Comparison of ENCODE assay signal across 21 cellular contexts in genomic region chr10:125880719-125881118, GRCh38. TPM values are rescaled to one million over a fixed set of nuclear protein-coding genes. Genes with fewer than 3 reads are reported as not detected.
DNase-seq lines count a peak whose midpoint lies in the region; ATAC-seq and TF ChIP-seq lines count a peak whose summit lies in the region.
"Had no signal": no experiment of that assay in that cellular context is flagged by ENCODE, and none has a peak within 500 bp of the region (broad histone marks: within the 10 kb centered on the region; RNA-seq: fewer than 3 reads in every experiment).

No MANE protein-coding gene starts in this region.

- peak overlapping the region; percentile 7 for H3K4me3 ChIP-seq in HUES6 (ENCODE audit: low read depth, low read length)
- H3K4me3 ChIP-seq in body of pancreas = no peak overlapping the region
- H3K4me3 ChIP-seq in hepatocyte = peak overlapping the region; percentile 11
- H3K4me3 ChIP-seq in neural progenitor cell = peak overlapping the region; percentile 41
- H3K4me3 ChIP-seq: SK-N-MC had no signal

- no peaks in the 10 kb centered on the region for H3K27me3 Mint-ChIP-seq in neural progenitor cell (ENCODE audit: insufficient read depth, low read depth)
- H3K27me3 Mint-ChIP-seq: activated CD4-positive, alpha-beta memory T cell treated with anti-CD3 and anti-CD28 coated beads for 36 hours had no signal

- ATAC-seq in body of pancreas = peak; percentile 17
- ATAC-seq: sciatic nerve had no signal

- intact Hi-C loops in body of pancreas (cut with DNase I) = no loop called here

- H3K79me2 ChIP-seq in hepatocyte = peaks cover 48% of the 10 kb centered on the region
- peaks cover 57% of the 10 kb centered on the region for H3K79me2 ChIP-seq in neural progenitor cell (ENCODE audit: low read depth)

- H3K27me3 ChIP-seq in HUES6 (ENCODE audit: control insufficient read depth, insufficient read depth, low read length) (no peaks in the 10 kb centered on the region), body of pancreas (no peaks in the 10 kb centered on the region), hepatocyte (no peaks in the 10 kb centered on the region), neural progenitor cell (no peaks in the 10 kb centered on the region)

- H3K4me1 Mint-ChIP-seq in neural progenitor cell = peaks cover 34% of the 10 kb centered on the region

- H3K9me3 ChIP-seq in HUES6 (ENCODE audit: control insufficient read depth, insufficient read depth, low read depth, low read length) (peaks cover 21% of the 10 kb centered on the region), body of pancreas (no peaks in the 10 kb centered on the region), hepatocyte (ENCODE audit: low read depth) (peaks cover 8% of the 10 kb centered on the region), neural progenitor cell (ENCODE audit: low read depth) (peaks cover 13% of the 10 kb centered on the region)

- H3K9ac ChIP-seq in HUES6 (ENCODE audit: low read length) = no peak overlapping the region
- H3K9ac ChIP-seq in neural progenitor cell = no peak overlapping the region

- H3K36me3 ChIP-seq in HUES6 (ENCODE audit: control insufficient read depth, insufficient read depth, low read length) (peaks cover 26% of the 10 kb centered on the region), body of pancreas (replicated peaks in 1 of 2; ENCODE audit: insufficient read depth in 1 of 2, low read depth in 2 of 2) (no peaks in the 10 kb centered on the region), hepatocyte (replicated peaks; ENCODE audit: insufficient read depth, low read depth) (no peaks in the 10 kb centered on the region), neural progenitor cell (peaks cover 18% of the 10 kb centered on the region)

- H3F3A ChIP-seq in neural progenitor cell (ENCODE audit: low read depth) = peaks cover 36% of the 10 kb centered on the region

- peaks cover 19% of the 10 kb centered on the region for H3K9me3 Mint-ChIP-seq in neural progenitor cell

- no peaks in the 10 kb centered on the region for H4K20me1 ChIP-seq in hepatocyte (ENCODE audit: insufficient read depth, poor library complexity, severe bottlenecking)
- no peaks in the 10 kb centered on the region for H4K20me1 ChIP-seq in neural progenitor cell (ENCODE audit: low read depth)

- H3K9me2 ChIP-seq in hepatocyte (replicated peaks; ENCODE audit: insufficient read depth) = no peaks in the 10 kb centered on the region

- H2AFZ ChIP-seq in hepatocyte (peak overlapping the region; percentile 7), neural progenitor cell (replicated peaks) (no peak overlapping the region)

- H3K4me2 ChIP-seq in hepatocyte (peak overlapping the region; percentile 66), neural progenitor cell (peak overlapping the region; percentile 77)

- no peak for TF ChIP-seq CTCF in body of pancreas (IDR thresholded peaks at IDR 0.05)
- TF ChIP-seq CTCF in hepatocyte (IDR thresholded peaks at IDR 0.05; ENCODE audit: poor library complexity) = no peak
- no peak for TF ChIP-seq CTCF in neural progenitor cell (IDR thresholded peaks at IDR 0.05)

- H3K4me3 Mint-ChIP-seq in neural progenitor cell = peak overlapping the region; percentile 81
- H3K4me3 Mint-ChIP-seq: activated CD4-positive, alpha-beta memory T cell treated with anti-CD3 and anti-CD28 coated beads for 36 hours; T-helper 2 cell treated with Interferon-gamma antibody and Interleukin-4, amounts not matched to agents 5 μg/mL and 100 μg/mL, for 36 hours had no signal

- TF ChIP-seq POLR2A in body of pancreas (IDR thresholded peaks at IDR 0.05) = no peak

- H3K27ac ChIP-seq in HUES6 (ENCODE audit: low read depth, low read length) (0 out of 2 replicates have a peak overlapping the region, but pooled peaks have one; percentile 11), body of pancreas (peak overlapping the region; percentile 2 to 41 (median 34)), hepatocyte (peak overlapping the region; percentile 63), neural progenitor cell (peak overlapping the region; percentile 89)
- H3K27ac ChIP-seq: SK-N-MC had no signal

- DNase-seq in body of pancreas (no peak), hepatocyte (ENCODE audit: low spot score) (no peak), neural progenitor cell (ENCODE audit: low spot score) (peak; percentile 50), dedifferentiated amniotic fluid mesenchymal stem cell (ENCODE audit: extremely low spot score) (no peak), NCI-H510A treated with DMSO at 0.1 percent for 48 hours (lab: John Stamatoyannopoulos, UW) (no peak), HUDEP-2 (lab: John Stamatoyannopoulos, UW; ENCODE audit: unreplicated experiment in 76 of 76) (no peak)
- no peak for DNase-seq in NK-92 treated with Interleukin-12 subunit alpha and Interleukin-12 subunit beta, amount 100 ng/mL, for 24 hours (lab: John Stamatoyannopoulos, UW)
- DNase-seq: activated CD4-positive, alpha-beta memory T cell treated with anti-CD3 and anti-CD28 coated beads for 36 hours; activated effector memory CD4-positive, alpha-beta T cell treated with anti-CD3 and anti-CD28 coated beads, Interleukin-2, amount 50 U/mL, for 16 hours; activated T-cell treated with anti-CD3 and anti-CD28 coated beads for 4 hours; foreskin fibroblast; kidney; mammary epithelial cell; NCI-H1417; NCI-H2107; stimulated activated CD4-positive, alpha-beta T cell treated with anti-CD3 and anti-CD28 coated beads, Interleukin-15, amount 100 ng/mL, for 24 hours; substantia nigra had no signal

- peaks cover 38% of the 10 kb centered on the region for H3K36me3 Mint-ChIP-seq in neural progenitor cell

- 21 to 33% methylated on average over 6 of the region's 6 CpGs for WGBS in body of pancreas, 2 donors
- WGBS in hepatocyte (ENCODE audit: low lambda C conversion rate, missing lambda C conversion rate) = 30% methylated on average over 6 of the region's 6 CpGs

- H3K4me1 ChIP-seq in HUES6 (ENCODE audit: control insufficient read depth, insufficient read depth, low read length) (peaks cover 33% of the 10 kb centered on the region), body of pancreas (peaks cover 52% of the 10 kb centered on the region), hepatocyte (ENCODE audit: insufficient read depth) (peaks cover 7% of the 10 kb centered on the region), neural progenitor cell (peaks cover 32% of the 10 kb centered on the region)

- H3K27ac Mint-ChIP-seq in neural progenitor cell = peak overlapping the region; percentile 93
- H3K27ac Mint-ChIP-seq: activated CD4-positive, alpha-beta memory T cell treated with anti-CD3 and anti-CD28 coated beads for 36 hours; T-helper 2 cell treated with Interferon-gamma antibody and Interleukin-4, amounts not matched to agents 5 μg/mL and 100 μg/mL, for 36 hours had no signal

RNA-seq across cellular contexts. Expression of gene DHX32, which starts 0.4 kb away (rescaled TPM):
- total RNA-seq in body of pancreas = 10 to 100 TPM; 25.2 to 35.6 TPM
- total RNA-seq in hepatocyte = 47.1 and 50.8 TPM in 2 replicates
- polyA plus RNA-seq in hepatocyte = 35.8 and 40.6 TPM in 2 replicates
- 53.4 and 59.4 TPM in 2 replicates for total RNA-seq in neural progenitor cell (ENCODE audit: low replicate concordance)

RNA-seq across cellular contexts. Expression of gene FANK1, which starts 15.6 kb away (rescaled TPM):
- 1 to 10 TPM; 1.0 to 7.3 TPM for total RNA-seq in body of pancreas
- total RNA-seq in hepatocyte = 0.88 and 6.0 TPM in 2 replicates
- 2.9 and 5.5 TPM in 2 replicates for polyA plus RNA-seq in hepatocyte
- total RNA-seq in neural progenitor cell (ENCODE audit: low replicate concordance) = 5.5 and 12.5 TPM in 2 replicates

RNA-seq across cellular contexts. Expression of gene BCCIP, which starts 57.4 kb away (rescaled TPM):
- 10 to 100 TPM; 16.2 to 31.4 TPM for total RNA-seq in body of pancreas
- total RNA-seq in hepatocyte = 45.0 and 51.5 TPM in 2 replicates
- 63.2 and 65.8 TPM in 2 replicates for polyA plus RNA-seq in hepatocyte
- 76.5 and 122 TPM in 2 replicates for total RNA-seq in neural progenitor cell (ENCODE audit: low replicate concordance)

RNA-seq across cellular contexts. Expression of gene UROS, which starts 57.7 kb away (rescaled TPM):
- 10 to 100 TPM; 15.8 to 31.4 TPM for total RNA-seq in body of pancreas
- total RNA-seq in hepatocyte = 52.9 and 55.7 TPM in 2 replicates
- 73.1 and 80.4 TPM in 2 replicates for polyA plus RNA-seq in hepatocyte
- 76.3 and 82.2 TPM in 2 replicates for total RNA-seq in neural progenitor cell (ENCODE audit: low replicate concordance)

Comparison
In these comparisons a context has a peak if more than half of its experiments do, and no peak if none do; other contexts are left out.
1. H3K27ac ChIP-seq: peak in every context shown above with its lines; median percentile 89 in neural progenitor cell; 63 in hepatocyte; 34 in body of pancreas; 11 in HUES6.
2. H3K4me3 ChIP-seq: peak in HUES6 (single experiment), hepatocyte (single experiment) and neural progenitor cell (single experiment); none in body of pancreas (0 of 2).